Comparison of ENCODE assay signal across 17 cellular contexts in genomic region chr1:7940034-7940433, GRCh38. TPM values are rescaled to one million over a fixed set of nuclear protein-coding genes. Genes with fewer than 3 reads are reported as not detected.
DNase-seq lines count a peak whose midpoint lies in the region; TF ChIP-seq lines count a peak whose summit lies in the region.
"Had no signal": no experiment of that assay in that cellular context is flagged by ENCODE, and none has a peak within 500 bp of the region (broad histone marks: within the 10 kb centered on the region; RNA-seq: fewer than 3 reads in every experiment).

No MANE protein-coding gene starts in this region.

- TF ChIP-seq CTCF in fibroblast of mammary gland (conservative IDR thresholded peaks at IDR 0.05; ENCODE audit: control insufficient read depth, insufficient read depth, low read depth, low read length) (no peak), mesothelial cell of epicardium (IDR thresholded peaks at IDR 0.05; ENCODE audit: unreplicated experiment) (no peak)

- peak overlapping the region; percentile 19; the same call in 1 of the 2 replicates for H3K4me3 ChIP-seq in ACC112 (ENCODE audit: low read depth, low read length)
- H3K4me3 ChIP-seq in fibroblast of mammary gland (ENCODE audit: control insufficient read depth, low read depth, low read length) = no peak overlapping the region
- H3K4me3 ChIP-seq: suprapubic skin had no signal

- peaks cover 52% of the 10 kb centered on the region for H3K4me1 Mint-ChIP-seq in activated CD4-positive, alpha-beta T cell treated with anti-CD3 and anti-CD28 coated beads, Interleukin-2, amount 10 ng/mL, durations not matched to agents 24 days and 14 days
- H3K4me1 Mint-ChIP-seq in activated CD4-positive, alpha-beta T cell treated with anti-CD3 and anti-CD28 coated beads, Interleukin-2, amount 10 ng/mL, durations not matched to agents 7 days and 5 days = peaks cover 27% of the 10 kb centered on the region
- H3K4me1 Mint-ChIP-seq in activated CD4-positive, alpha-beta memory T cell treated with anti-CD3 and anti-CD28 coated beads for 36 hours (ENCODE audit: low read depth) = peaks cover 53% of the 10 kb centered on the region
- H3K4me1 Mint-ChIP-seq in mesothelial cell of epicardium = peaks cover 27% of the 10 kb centered on the region

- H3K9me3 Mint-ChIP-seq in activated CD4-positive, alpha-beta T cell treated with anti-CD3 and anti-CD28 coated beads, Interleukin-2, amount 10 ng/mL, durations not matched to agents 24 days and 14 days = no peaks in the 10 kb centered on the region
- H3K9me3 Mint-ChIP-seq in activated CD4-positive, alpha-beta T cell treated with anti-CD3 and anti-CD28 coated beads, Interleukin-2, amount 10 ng/mL, durations not matched to agents 7 days and 5 days = no peaks in the 10 kb centered on the region
- H3K9me3 Mint-ChIP-seq in activated CD4-positive, alpha-beta memory T cell treated with anti-CD3 and anti-CD28 coated beads for 36 hours = no peaks in the 10 kb centered on the region
- no peaks in the 10 kb centered on the region for H3K9me3 Mint-ChIP-seq in mesothelial cell of epicardium

- peaks cover 21% of the 10 kb centered on the region for H3K4me1 ChIP-seq in ACC112 (ENCODE audit: control insufficient read depth, insufficient read depth, low read length, unreplicated experiment)

- peak overlapping the region; percentile 86 for H3K27ac Mint-ChIP-seq in activated CD4-positive, alpha-beta T cell treated with anti-CD3 and anti-CD28 coated beads, Interleukin-2, amount 10 ng/mL, durations not matched to agents 24 days and 14 days
- H3K27ac Mint-ChIP-seq in activated CD4-positive, alpha-beta T cell treated with anti-CD3 and anti-CD28 coated beads, Interleukin-2, amount 10 ng/mL, durations not matched to agents 7 days and 5 days = no peak overlapping the region
- H3K27ac Mint-ChIP-seq in activated CD4-positive, alpha-beta memory T cell treated with anti-CD3 and anti-CD28 coated beads for 36 hours = no peak overlapping the region
- H3K27ac Mint-ChIP-seq in mesothelial cell of epicardium = no peak overlapping the region
- H3K27ac Mint-ChIP-seq: nephron progenitor cell had no signal

- no peaks in the 10 kb centered on the region for H3K27me3 ChIP-seq in ACC112 (ENCODE audit: insufficient read depth, low read length)

- no peak overlapping the region for H3K27ac ChIP-seq in ACC112 (ENCODE audit: low read depth, low read length)
- H3K27ac ChIP-seq: C4-2B, heart right ventricle, HL-60, suprapubic skin had no signal

- no peaks in the 10 kb centered on the region for H3K36me3 ChIP-seq in ACC112 (ENCODE audit: insufficient read depth, low read length)
- H3K36me3 ChIP-seq: heart right ventricle, suprapubic skin had no signal

- peak overlapping the region; percentile 78 for H3K4me3 Mint-ChIP-seq in activated CD4-positive, alpha-beta T cell treated with anti-CD3 and anti-CD28 coated beads, Interleukin-2, amount 10 ng/mL, durations not matched to agents 24 days and 14 days
- H3K4me3 Mint-ChIP-seq in activated CD4-positive, alpha-beta T cell treated with anti-CD3 and anti-CD28 coated beads, Interleukin-2, amount 10 ng/mL, durations not matched to agents 7 days and 5 days = no peak overlapping the region
- H3K4me3 Mint-ChIP-seq in activated CD4-positive, alpha-beta memory T cell treated with anti-CD3 and anti-CD28 coated beads for 36 hours = peak overlapping the region; percentile 64
- no peak overlapping the region for H3K4me3 Mint-ChIP-seq in mesothelial cell of epicardium
- H3K4me3 Mint-ChIP-seq: nephron progenitor cell had no signal

- no peak overlapping the region for H2AFZ ChIP-seq in ACC112 (ENCODE audit: low read length, unreplicated experiment)

- intact Hi-C loops in activated CD4-positive, alpha-beta T cell treated with anti-CD3 and anti-CD28 coated beads, Interleukin-2, amount 10 ng/mL, durations not matched to agents 24 days and 14 days (cut with micrococcal nuclease) = loop anchor here (1.0 to 5.0 kb wide), 3 partner anchors 9 to 157 kb away; no protein-coding TSS in a partner anchor
- intact Hi-C loops in activated CD4-positive, alpha-beta memory T cell treated with anti-CD3 and anti-CD28 coated beads for 36 hours (cut with micrococcal nuclease) = loop anchor here (1.0 to 10.0 kb wide), 4 partner anchors 9 to 155 kb away; no protein-coding TSS in a partner anchor

- H3K36me3 Mint-ChIP-seq in activated CD4-positive, alpha-beta T cell treated with anti-CD3 and anti-CD28 coated beads, Interleukin-2, amount 10 ng/mL, durations not matched to agents 24 days and 14 days (ENCODE audit: low read depth) = peaks cover 33% of the 10 kb centered on the region
- H3K36me3 Mint-ChIP-seq in activated CD4-positive, alpha-beta T cell treated with anti-CD3 and anti-CD28 coated beads, Interleukin-2, amount 10 ng/mL, durations not matched to agents 7 days and 5 days (ENCODE audit: low read depth) = peaks cover 3% of the 10 kb centered on the region
- H3K36me3 Mint-ChIP-seq in activated CD4-positive, alpha-beta memory T cell treated with anti-CD3 and anti-CD28 coated beads for 36 hours = peaks cover 29% of the 10 kb centered on the region
- H3K36me3 Mint-ChIP-seq in mesothelial cell of epicardium = no peaks in the 10 kb centered on the region

- CTCF ChIA-PET in activated CD4-positive, alpha-beta T cell treated with anti-CD3 and anti-CD28 coated beads, Interleukin-2, amount 10 ng/mL, durations not matched to agents 7 days and 5 days (lab: Charles Lee) = interaction anchor here (0.6 to 1.2 kb wide), 7 partner anchors 9 to 331 kb away, joined by 3 to 5 read pairs (median 3); no protein-coding TSS in a partner anchor
- CTCF ChIA-PET in activated CD4-positive, alpha-beta memory T cell treated with anti-CD3 and anti-CD28 coated beads for 36 hours (lab: Charles Lee) = interaction anchor here (0.9 to 3.1 kb wide), 6 partner anchors 9 to 35 kb away, joined by 3 to 15 read pairs (median 4); partner anchors contain the start of gene PARK7

- no peak for DNase-seq in activated CD4-positive, alpha-beta T cell treated with anti-CD3 and anti-CD28 coated beads, Interleukin-2, amount 10 ng/mL, durations not matched to agents 24 days and 14 days
- no peak for DNase-seq in activated CD4-positive, alpha-beta T cell treated with anti-CD3 and anti-CD28 coated beads, Interleukin-2, amount 10 ng/mL, durations not matched to agents 7 days and 5 days
- no peak for DNase-seq in activated CD4-positive, alpha-beta memory T cell treated with anti-CD3 and anti-CD28 coated beads for 36 hours
- DNase-seq in fibroblast of mammary gland (ENCODE audit: low read depth) = peak; percentile 34
- DNase-seq in HuH-7 (ENCODE audit: low spot score) = no peak
- DNase-seq in UCSD-AML1 (lab: John Stamatoyannopoulos, UW; ENCODE audit: unreplicated experiment) = no peak
- no peak for DNase-seq in mesothelial cell of epicardium (ENCODE audit: low spot score in 2 of 2, unreplicated experiment in 2 of 2)
- DNase-seq: amniotic stem cell, foreskin fibroblast, heart right ventricle, NCI-H2081 treated with DMSO at 0.1 percent for 48 hours, nephron progenitor cell, SIG-M5 had no signal

- no peaks in the 10 kb centered on the region for H3K79me2 ChIP-seq in ACC112 (ENCODE audit: control insufficient read depth, insufficient read depth, low read length, unreplicated experiment)

- peaks cover 19% of the 10 kb centered on the region for H3K27me3 Mint-ChIP-seq in activated CD4-positive, alpha-beta T cell treated with anti-CD3 and anti-CD28 coated beads, Interleukin-2, amount 10 ng/mL, durations not matched to agents 24 days and 14 days
- peaks cover 35% of the 10 kb centered on the region for H3K27me3 Mint-ChIP-seq in activated CD4-positive, alpha-beta T cell treated with anti-CD3 and anti-CD28 coated beads, Interleukin-2, amount 10 ng/mL, durations not matched to agents 7 days and 5 days
- peaks cover 9% of the 10 kb centered on the region for H3K27me3 Mint-ChIP-seq in activated CD4-positive, alpha-beta memory T cell treated with anti-CD3 and anti-CD28 coated beads for 36 hours
- H3K27me3 Mint-ChIP-seq in mesothelial cell of epicardium (ENCODE audit: low read depth) = peaks cover 66% of the 10 kb centered on the region

- POLR2A ChIA-PET in activated CD4-positive, alpha-beta T cell treated with anti-CD3 and anti-CD28 coated beads, Interleukin-2, amount 10 ng/mL, durations not matched to agents 7 days and 5 days (lab: Charles Lee) = no interaction called here
- POLR2A ChIA-PET in activated CD4-positive, alpha-beta memory T cell treated with anti-CD3 and anti-CD28 coated beads for 36 hours (lab: Charles Lee) = interaction anchor here (0.6 to 2.4 kb wide), 5 partner anchors 9 to 457 kb away, joined by 3 to 28 read pairs (median 12); partner anchors contain the start of gene PARK7

RNA-seq across cellular contexts. Expression of gene TNFRSF9, which starts 0.6 kb away (rescaled TPM):
- total RNA-seq in activated CD4-positive, alpha-beta T cell treated with anti-CD3 and anti-CD28 coated beads, Interleukin-2, amount 10 ng/mL, durations not matched to agents 24 days and 14 days = 30.5 and 30.9 TPM in 2 replicates
- under 1 TPM; 0.57 to 0.62 TPM for total RNA-seq in activated CD4-positive, alpha-beta T cell treated with anti-CD3 and anti-CD28 coated beads, Interleukin-2, amount 10 ng/mL, durations not matched to agents 7 days and 5 days
- 10 to 100 TPM; 59.9 to 64.0 TPM for total RNA-seq in activated CD4-positive, alpha-beta memory T cell treated with anti-CD3 and anti-CD28 coated beads for 36 hours
- 2.0 to 2.3 TPM (median 2.2 TPM) in 3 replicates for total RNA-seq in mesothelial cell of epicardium
- total RNA-seq: suprapubic skin had no signal

RNA-seq across cellular contexts. Expression of gene PARK7, which starts 21.5 kb away (rescaled TPM):
- total RNA-seq in activated CD4-positive, alpha-beta T cell treated with anti-CD3 and anti-CD28 coated beads, Interleukin-2, amount 10 ng/mL, durations not matched to agents 24 days and 14 days = 409 and 426 TPM in 2 replicates
- 100 to 1,000 TPM; 226 to 232 TPM for total RNA-seq in activated CD4-positive, alpha-beta T cell treated with anti-CD3 and anti-CD28 coated beads, Interleukin-2, amount 10 ng/mL, durations not matched to agents 7 days and 5 days
- total RNA-seq in activated CD4-positive, alpha-beta memory T cell treated with anti-CD3 and anti-CD28 coated beads for 36 hours = 100 to 1,000 TPM; 429 to 457 TPM
- total RNA-seq in mesothelial cell of epicardium = 187 to 207 TPM (median 200 TPM) in 3 replicates

Comparison
In these comparisons a context has a peak if more than half of its experiments do, and no peak if none do; other contexts are left out.
1. H3K4me3 Mint-ChIP-seq: peak in activated CD4-positive, alpha-beta T cell treated with anti-CD3 and anti-CD28 coated beads, Interleukin-2, amount 10 ng/mL, durations not matched to agents 24 days and 14 days (single experiment) and activated CD4-positive, alpha-beta memory T cell treated with anti-CD3 and anti-CD28 coated beads for 36 hours (single experiment); none in activated CD4-positive, alpha-beta T cell treated with anti-CD3 and anti-CD28 coated beads, Interleukin-2, amount 10 ng/mL, durations not matched to agents 7 days and 5 days (single experiment) and mesothelial cell of epicardium (single experiment).